8 cellular contexts compared by ENCODE assay signal in the genomic region with DNA sequence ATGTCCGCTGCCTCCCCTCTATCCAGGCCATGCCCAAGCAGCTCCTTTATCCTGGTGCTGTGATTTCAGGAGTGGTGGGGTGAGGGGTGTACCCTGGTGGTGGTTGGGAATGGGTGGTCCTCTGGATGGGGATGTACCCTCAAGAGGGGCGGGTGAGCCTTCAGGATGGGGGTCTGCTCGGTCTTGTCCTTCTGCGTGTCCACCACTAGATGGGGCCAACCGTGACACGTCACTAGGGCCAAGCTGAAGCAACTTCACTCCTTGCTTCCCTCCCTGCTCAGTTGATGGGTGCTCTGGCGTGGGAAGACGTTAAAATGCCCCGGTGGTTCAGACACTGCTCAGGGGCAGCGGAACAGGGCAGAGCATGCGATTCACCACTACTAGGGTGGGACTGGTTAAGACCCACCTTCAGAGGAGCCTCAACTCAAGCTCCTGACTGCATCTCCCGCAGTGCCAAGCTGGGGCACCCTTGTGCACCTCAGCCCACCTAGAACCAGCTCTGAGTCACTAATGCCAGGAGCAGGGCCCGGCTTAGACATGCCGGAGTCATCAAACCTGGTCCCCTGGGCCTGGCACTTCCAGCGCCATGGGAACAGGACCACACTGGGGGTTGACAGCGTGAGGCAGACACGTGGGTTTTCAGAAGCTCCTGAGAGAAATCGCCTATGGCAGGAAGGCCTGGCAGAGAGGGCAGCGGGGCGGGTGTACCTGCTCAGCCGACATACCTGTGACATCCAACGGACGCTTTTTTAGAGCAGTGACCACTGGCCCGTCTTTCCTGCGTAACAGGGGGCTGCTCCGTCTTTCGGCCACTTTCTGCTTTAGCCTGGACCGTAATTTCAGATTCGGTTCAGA.
A peak's percentile ranks its signal among the peaks of the same experiment; 100 is the strongest.
DNase-seq lines count a peak whose midpoint lies in the region; ATAC-seq and TF ChIP-seq lines count a peak whose summit lies in the region.

No MANE protein-coding gene starts in this region.

- H3K9ac ChIP-seq in KMS-11: no peak overlapping the region

- no peak overlapping the region for H3K4me3 ChIP-seq in KMS-11 (IDR thresholded peaks at IDR 0.05; ENCODE audit: insufficient read depth, low read depth, low read length)

- peaks cover 41% of the 10 kb centered on the region for H3K4me1 ChIP-seq in KMS-11 (ENCODE audit: low read depth, poor library complexity, severe bottlenecking)

- H3K27ac ChIP-seq in KMS-11: no peak overlapping the region

- DNase-seq in NCI-H2081 (lab: John Stamatoyannopoulos, UW): peak; percentile 13 to 42
- DNase-seq in NCI-H2081 treated with DMSO at 0.1 percent for 48 hours (lab: John Stamatoyannopoulos, UW): no peak
- DNase-seq in activated T-cell treated with anti-CD3 and anti-CD28 coated beads for 1 hour (ENCODE audit: low read depth): peak; percentile 7
- DNase-seq in germinal center (ENCODE audit: low spot score): peak; percentile 42
- peak; percentile 70 for DNase-seq in pons (ENCODE audit: low spot score)

- ATAC-seq in HG03159 (IDR thresholded peaks at IDR 0.05; ENCODE audit: unreplicated experiment): no peak
- no peak for ATAC-seq in HG02763 (IDR thresholded peaks at IDR 0.05; ENCODE audit: unreplicated experiment)

- no peaks in the 10 kb centered on the region for H3K36me3 ChIP-seq in KMS-11 (ENCODE audit: insufficient read depth)

- H2AFZ ChIP-seq in KMS-11 (ENCODE audit: low read depth): no peak overlapping the region

- H4K20me1 ChIP-seq in KMS-11 (ENCODE audit: insufficient read depth): no peaks in the 10 kb centered on the region

- TF ChIP-seq CTCF in KMS-11 (conservative IDR thresholded peaks at IDR 0.05; ENCODE audit: low read depth, low read length): peak; percentile 69

- no peaks in the 10 kb centered on the region for H3K79me2 ChIP-seq in KMS-11 (ENCODE audit: insufficient read depth, low read depth)

- no peaks in the 10 kb centered on the region for H3K27me3 ChIP-seq in KMS-11 (ENCODE audit: insufficient read depth, low read depth)

- H3K4me2 ChIP-seq in KMS-11: no peak overlapping the region
